15 cellular contexts compared by ENCODE assay signal in genomic region chrX:71180579-71181265, GRCh38. TPM values are rescaled to one million over a fixed set of nuclear protein-coding genes. Genes with fewer than 3 reads are reported as not detected.
DNase-seq lines count a peak whose midpoint lies in the region; ATAC-seq, FAIRE-seq and TF ChIP-seq lines count a peak whose summit lies in the region.
"Not testable (repeated sequence)": the region's sequence is repeated elsewhere in the genome, so short reads cannot be mapped to it uniquely, and the experiment has no call there.
"Had no signal": no experiment of that assay in that cellular context is flagged by ENCODE, and none has a peak within 500 bp of the region (broad histone marks: within the 10 kb centered on the region; RNA-seq: fewer than 3 reads in every experiment).

No MANE protein-coding gene starts in this region.

- H3K9me1 ChIP-seq in endothelial cell of umbilical vein (replicated peaks; ENCODE audit: control insufficient read depth, extremely low read depth, insufficient read depth, low read length), result not testable (repeated sequence)

- peak overlapping the region; percentile 72 for H3K27ac Mint-ChIP-seq in activated CD4-positive, alpha-beta T cell treated with anti-CD3 and anti-CD28 coated beads, Interleukin-2, amount 10 ng/mL, durations not matched to agents 24 days and 14 days
- H3K27ac Mint-ChIP-seq in activated naive CD4-positive, alpha-beta T cell treated with anti-CD3 and anti-CD28 coated beads, Interleukin-2, amount 50 U/mL, for 24 hours, result not testable (repeated sequence)
- peak overlapping the region; percentile 50 to 56 for H3K27ac Mint-ChIP-seq in natural killer cell treated with Interleukin-12 subunit alpha and Interleukin-12 subunit beta and Interleukin-15 and Interleukin-18, amount 100 ng/mL, for 72 hours
- peak overlapping the region; percentile 95 for H3K27ac Mint-ChIP-seq in stimulated activated effector memory CD8-positive, alpha-beta T cell treated with anti-CD3 and anti-CD28 coated beads, Interleukin-12 subunit alpha, Interleukin-12 subunit beta, amount 100 ng/mL, for 72 hours

- H3K4me3 Mint-ChIP-seq in activated CD4-positive, alpha-beta T cell treated with anti-CD3 and anti-CD28 coated beads, Interleukin-2, amount 10 ng/mL, durations not matched to agents 24 days and 14 days, result peak overlapping the region; percentile 49
- H3K4me3 Mint-ChIP-seq in activated naive CD4-positive, alpha-beta T cell treated with anti-CD3 and anti-CD28 coated beads, Interleukin-2, amount 50 U/mL, for 24 hours, result peak overlapping the region; percentile 15
- H3K4me3 Mint-ChIP-seq in natural killer cell treated with Interleukin-12 subunit alpha and Interleukin-12 subunit beta and Interleukin-15 and Interleukin-18, amount 100 ng/mL, for 72 hours, result peak overlapping the region; percentile 15
- peak overlapping the region; percentile 78 for H3K4me3 Mint-ChIP-seq in stimulated activated effector memory CD8-positive, alpha-beta T cell treated with anti-CD3 and anti-CD28 coated beads, Interleukin-12 subunit alpha, Interleukin-12 subunit beta, amount 100 ng/mL, for 72 hours

- intact Hi-C loops in activated CD4-positive, alpha-beta T cell treated with anti-CD3 and anti-CD28 coated beads, Interleukin-2, amount 10 ng/mL, durations not matched to agents 24 days and 14 days (cut with micrococcal nuclease), result loop anchor here (5.0 to 10.0 kb wide), 2 partner anchors 72 to 506 kb away; partner anchors contain the start of gene ZMYM3
- intact Hi-C loops in endothelial cell of umbilical vein (cut with micrococcal nuclease), result loop anchor here (5.0 kb wide), 1 partner anchor 187 kb away; the partner anchor contains the start of gene TAF1

- H3K4me1 Mint-ChIP-seq in activated CD4-positive, alpha-beta T cell treated with anti-CD3 and anti-CD28 coated beads, Interleukin-2, amount 10 ng/mL, durations not matched to agents 24 days and 14 days, result peaks cover 14% of the 10 kb centered on the region
- H3K4me1 Mint-ChIP-seq in activated naive CD4-positive, alpha-beta T cell treated with anti-CD3 and anti-CD28 coated beads, Interleukin-2, amount 50 U/mL, for 24 hours, result peaks cover 14% of the 10 kb centered on the region
- not testable (repeated sequence) for H3K4me1 Mint-ChIP-seq in natural killer cell treated with Interleukin-12 subunit alpha and Interleukin-12 subunit beta and Interleukin-15 and Interleukin-18, amount 100 ng/mL, for 72 hours (ENCODE audit: low read depth in 2 of 2); stimulated activated effector memory CD8-positive, alpha-beta T cell treated with anti-CD3 and anti-CD28 coated beads, Interleukin-12 subunit alpha, Interleukin-12 subunit beta, amount 100 ng/mL, for 72 hours

- H3K4me3 ChIP-seq in GM23248; endothelial cell of umbilical vein (replicated peaks in 1 of 3; ENCODE audit: insufficient read depth in 1 of 3, low read depth in 1 of 3, low read length in 3 of 3): not testable (repeated sequence)
- H3K4me3 ChIP-seq in OCI-LY1 (ENCODE audit: low read depth, low read length, poor library complexity, severe bottlenecking), result peak overlapping the region; percentile 58

- not testable (repeated sequence) for H3K9me2 ChIP-seq in GM23248 (ENCODE audit: insufficient read depth); OCI-LY1 (ENCODE audit: low read depth, low read length)

- not testable (repeated sequence) for H4K20me1 ChIP-seq in GM23248 (ENCODE audit: insufficient read depth); OCI-LY1 (ENCODE audit: insufficient read depth, low read length); endothelial cell of umbilical vein (replicated peaks; ENCODE audit: control insufficient read depth, extremely low read depth, insufficient read depth, low read length)

- H3K9ac ChIP-seq in GM23248; endothelial cell of umbilical vein (replicated peaks; ENCODE audit: extremely low read depth, insufficient read depth, low read length): not testable (repeated sequence)
- peak overlapping the region; percentile 92; the same call in 1 of the 2 replicates for H3K9ac ChIP-seq in OCI-LY1 (ENCODE audit: low read length)

- CTCF ChIA-PET in endothelial cell of umbilical vein (lab: Charles Lee), result interaction anchor here (2.2 to 3.3 kb wide), 2 partner anchors 211 to 411 kb away, joined by 7 to 18 read pairs; no protein-coding TSS in a partner anchor

- POLR2A ChIA-PET in endothelial cell of umbilical vein (lab: Charles Lee), result interaction anchor here (0.7 to 1.0 kb wide), 2 partner anchors 16 to 210 kb away, joined by 3 to 4 read pairs; no protein-coding TSS in a partner anchor

- H3K79me2 ChIP-seq in GM23248 (ENCODE audit: insufficient read depth); OCI-LY1 (ENCODE audit: insufficient read depth, low read length); endothelial cell of umbilical vein (ENCODE audit: control insufficient read depth, insufficient read depth, low read length): not testable (repeated sequence)

- BruUV-seq in endothelial cell of umbilical vein (replicated peaks; lab: Mats Ljungman, UMichigan), result not testable (repeated sequence)

- WGBS in GM23248 (ENCODE audit: low coverage in 1 of 2, low lambda C conversion rate in 2 of 2, missing lambda C conversion rate in 2 of 2), 2 experiments, result 90 to 96% methylated on average over 8 to 9 of the region's 9 CpGs

- H3K27me3 Mint-ChIP-seq in activated CD4-positive, alpha-beta T cell treated with anti-CD3 and anti-CD28 coated beads, Interleukin-2, amount 10 ng/mL, durations not matched to agents 24 days and 14 days; activated naive CD4-positive, alpha-beta T cell treated with anti-CD3 and anti-CD28 coated beads, Interleukin-2, amount 50 U/mL, for 24 hours; natural killer cell treated with Interleukin-12 subunit alpha and Interleukin-12 subunit beta and Interleukin-15 and Interleukin-18, amount 100 ng/mL, for 72 hours: not testable (repeated sequence)

- in situ Hi-C loops in GM23248 (cut with MboI), result loop anchor here (25.0 kb wide), 1 partner anchor 418 kb away; no protein-coding TSS in a partner anchor

- FAIRE-seq in endothelial cell of umbilical vein (lab: Jason Lieb, UNC), result peak; percentile 58

- TF ChIP-seq CTCF in 22Rv1 (IDR thresholded peaks at IDR 0.05); OCI-LY1 (IDR thresholded peaks at IDR 0.05; ENCODE audit: low read length); endothelial cell of umbilical vein (IDR thresholded peaks at IDR 0.05; ENCODE audit: extremely low read depth in 1 of 2, insufficient read depth in 1 of 2, low read depth in 1 of 2, low read length in 2 of 2): not testable (repeated sequence)

- peak overlapping the region; percentile 88; the same call in 1 of the 2 replicates for H2AFZ ChIP-seq in GM23248
- not testable (repeated sequence) for H2AFZ ChIP-seq in OCI-LY1 (ENCODE audit: low read length); endothelial cell of umbilical vein (ENCODE audit: low read depth, low read length)

- H3K9me3 Mint-ChIP-seq in activated CD4-positive, alpha-beta T cell treated with anti-CD3 and anti-CD28 coated beads, Interleukin-2, amount 10 ng/mL, durations not matched to agents 24 days and 14 days; activated naive CD4-positive, alpha-beta T cell treated with anti-CD3 and anti-CD28 coated beads, Interleukin-2, amount 50 U/mL, for 24 hours; natural killer cell treated with Interleukin-12 subunit alpha and Interleukin-12 subunit beta and Interleukin-15 and Interleukin-18, amount 100 ng/mL, for 72 hours; stimulated activated effector memory CD8-positive, alpha-beta T cell treated with anti-CD3 and anti-CD28 coated beads, Interleukin-12 subunit alpha, Interleukin-12 subunit beta, amount 100 ng/mL, for 72 hours: not testable (repeated sequence)

- TF ChIP-seq POLR2A in endothelial cell of umbilical vein (IDR thresholded peaks at IDR 0.05; ENCODE audit: low read depth, low read length), result not testable (repeated sequence)

- dilution Hi-C loops in endothelial cell of umbilical vein (cut with MboI; ENCODE audit: extremely low pct_ligation_motif_present, low sequenced_read_pairs), result not testable (repeated sequence)

- ATAC-seq in natural killer cell treated with Interleukin-12 subunit alpha and Interleukin-12 subunit beta and Interleukin-15 and Interleukin-18, amount 100 ng/mL, for 72 hours; stimulated activated effector memory CD8-positive, alpha-beta T cell treated with anti-CD3 and anti-CD28 coated beads, Interleukin-12 subunit alpha, Interleukin-12 subunit beta, amount 100 ng/mL, for 72 hours: not testable (repeated sequence)

- H3K36me3 Mint-ChIP-seq in activated CD4-positive, alpha-beta T cell treated with anti-CD3 and anti-CD28 coated beads, Interleukin-2, amount 10 ng/mL, durations not matched to agents 24 days and 14 days (ENCODE audit: low read depth), result peaks cover 17% of the 10 kb centered on the region
- H3K36me3 Mint-ChIP-seq in activated naive CD4-positive, alpha-beta T cell treated with anti-CD3 and anti-CD28 coated beads, Interleukin-2, amount 50 U/mL, for 24 hours; natural killer cell treated with Interleukin-12 subunit alpha and Interleukin-12 subunit beta and Interleukin-15 and Interleukin-18, amount 100 ng/mL, for 72 hours: not testable (repeated sequence)
- peaks cover 26% of the 10 kb centered on the region for H3K36me3 Mint-ChIP-seq in stimulated activated effector memory CD8-positive, alpha-beta T cell treated with anti-CD3 and anti-CD28 coated beads, Interleukin-12 subunit alpha, Interleukin-12 subunit beta, amount 100 ng/mL, for 72 hours

- not testable (repeated sequence) for DNase-seq in GM23248; activated CD4-positive, alpha-beta T cell treated with anti-CD3 and anti-CD28 coated beads, Interleukin-2, amount 10 ng/mL, durations not matched to agents 24 days and 14 days; endothelial cell of umbilical vein (ENCODE audit: low read depth, low spot score); natural killer cell treated with Interleukin-12 subunit alpha and Interleukin-12 subunit beta and Interleukin-15 and Interleukin-18, amount 100 ng/mL, for 72 hours (ENCODE audit: low spot score); stimulated activated effector memory CD8-positive, alpha-beta T cell treated with anti-CD3 and anti-CD28 coated beads, Interleukin-12 subunit alpha, Interleukin-12 subunit beta, amount 100 ng/mL, for 72 hours (ENCODE audit: low spot score in 2 of 2)

- H3K27ac ChIP-seq in 22Rv1 (peak overlapping the region; percentile 79; the same call in 1 of the 2 replicates), OCI-LY1 (ENCODE audit: low read depth, low read length, poor library complexity, severe bottlenecking) (peak overlapping the region; percentile 93)
- not testable (repeated sequence) for H3K27ac ChIP-seq in GM23248; endothelial cell of umbilical vein (ENCODE audit: insufficient read depth, low read depth, low read length)

- not testable (repeated sequence) for H3K4me2 ChIP-seq in GM23248 (ENCODE audit: unreplicated experiment); endothelial cell of umbilical vein (ENCODE audit: insufficient read depth, low read length)
- peak overlapping the region; percentile 89 for H3K4me2 ChIP-seq in OCI-LY1 (ENCODE audit: low read length)

- not testable (repeated sequence) for H3K27me3 ChIP-seq in GM23248 (replicated peaks; ENCODE audit: insufficient read depth); OCI-LY1 (ENCODE audit: insufficient read depth, low read length); endothelial cell of umbilical vein (ENCODE audit: control insufficient read depth in 2 of 2, insufficient read depth in 2 of 2, low read length in 2 of 2)

- not testable (repeated sequence) for H3K9me3 ChIP-seq in GM23248 (ENCODE audit: low read depth); OCI-LY1 (ENCODE audit: low read length); endothelial cell of umbilical vein (replicated peaks; ENCODE audit: control insufficient read depth, insufficient read depth, low read length)

- not testable (repeated sequence) for H3K36me3 ChIP-seq in GM23248 (ENCODE audit: low read depth); OCI-LY1 (ENCODE audit: insufficient read depth, low read length); endothelial cell of umbilical vein (ENCODE audit: control insufficient read depth in 2 of 2, extremely low read depth in 1 of 2, insufficient read depth in 2 of 2, low read length in 2 of 2)

- H3F3A ChIP-seq in GM23248 (ENCODE audit: insufficient read depth); OCI-LY1 (ENCODE audit: insufficient read depth, low read length): not testable (repeated sequence)

- peaks cover 21% of the 10 kb centered on the region for H3K4me1 ChIP-seq in GM23248 (ENCODE audit: insufficient read depth)
- peaks cover 23% of the 10 kb centered on the region for H3K4me1 ChIP-seq in OCI-LY1 (ENCODE audit: insufficient read depth, low read length, severe bottlenecking)
- H3K4me1 ChIP-seq in endothelial cell of umbilical vein (ENCODE audit: control insufficient read depth, extremely low read depth, insufficient read depth, low read length), result not testable (repeated sequence)

RNA-seq across cellular contexts. Expression of gene NLGN3, which starts 36.1 kb away (rescaled TPM):
- 0.11 and 0.63 TPM in 2 replicates for total RNA-seq in GM23248 (2014; rRNA removed; shearing (Covaris generic))
- 0.10 and 0.34 TPM in 2 replicates for polyA plus RNA-seq in GM23248 (2016; fragmentation: Nextera tagmentation; extraction: Ambion mirVana)
- total RNA-seq in activated CD4-positive, alpha-beta T cell treated with anti-CD3 and anti-CD28 coated beads, Interleukin-2, amount 10 ng/mL, durations not matched to agents 24 days and 14 days, result 1.0 and 1.1 TPM in 2 replicates
- 0.40 and 0.85 TPM in 2 replicates for total RNA-seq in endothelial cell of umbilical vein
- 0.37 and 0.40 TPM in 2 replicates for polyA plus RNA-seq in endothelial cell of umbilical vein
- polyA plus RNA-seq in endothelial cell of umbilical vein (2011; cell fraction: cytosol; rRNA removed), result 0.10 and 0.17 TPM in 2 replicates
- 1.1 and 1.6 TPM in 2 replicates for polyA plus RNA-seq in endothelial cell of umbilical vein (2011; cell fraction: nucleus; rRNA removed)
- 0.31 and 0.48 TPM in 2 replicates for polyA plus RNA-seq in endothelial cell of umbilical vein (2012)
- 0.28 and 0.85 TPM in 2 replicates for polyA minus RNA-seq in endothelial cell of umbilical vein
- 0.41 TPM for polyA minus RNA-seq in endothelial cell of umbilical vein (2011; cell fraction: cytosol; rRNA and poly(A)+ RNA removed)
- polyA minus RNA-seq in endothelial cell of umbilical vein (2011; cell fraction: nucleus; rRNA and poly(A)+ RNA removed), result 0.67 and 1.4 TPM in 2 replicates
- total RNA-seq in natural killer cell treated with Interleukin-12 subunit alpha and Interleukin-12 subunit beta and Interleukin-15 and Interleukin-18, amount 100 ng/mL, for 72 hours, result 1 to 10 TPM in 1 of 2 donors, under 1 TPM in 1; 0.78 to 1.6 TPM
- total RNA-seq: epithelial cell of proximal tubule, foreskin keratinocyte, G401 had no signal

RNA-seq across cellular contexts. Expression of gene GJB1, which starts 42.3 kb away (rescaled TPM):
- total RNA-seq in GM23248 (2014; rRNA removed; shearing (Covaris generic)), result not detected in 2 replicates
- polyA plus RNA-seq in GM23248 (2016; fragmentation: Nextera tagmentation; extraction: Ambion mirVana) (not detected in 2 replicates), endothelial cell of umbilical vein (not detected in 2 replicates)
- total RNA-seq in activated CD4-positive, alpha-beta T cell treated with anti-CD3 and anti-CD28 coated beads, Interleukin-2, amount 10 ng/mL, durations not matched to agents 24 days and 14 days, result not detected in 2 replicates
- total RNA-seq in endothelial cell of umbilical vein, result not detected in 2 replicates
- not detected in 2 replicates for polyA plus RNA-seq in endothelial cell of umbilical vein (2011; cell fraction: cytosol; rRNA removed)
- not detected in 2 replicates for polyA plus RNA-seq in endothelial cell of umbilical vein (2011; cell fraction: nucleus; rRNA removed)
- polyA plus RNA-seq in endothelial cell of umbilical vein (2012), result not detected in 2 replicates
- polyA minus RNA-seq in endothelial cell of umbilical vein, result not detected in 2 replicates
- polyA minus RNA-seq in endothelial cell of umbilical vein (2011; cell fraction: cytosol; rRNA and poly(A)+ RNA removed), result not detected
- not detected in 2 replicates for polyA minus RNA-seq in endothelial cell of umbilical vein (2011; cell fraction: nucleus; rRNA and poly(A)+ RNA removed)
- not detected for total RNA-seq in natural killer cell treated with Interleukin-12 subunit alpha and Interleukin-12 subunit beta and Interleukin-15 and Interleukin-18, amount 100 ng/mL, for 72 hours
- total RNA-seq: activated CD8-positive, alpha-beta memory T cell treated with anti-CD3 and anti-CD28 coated beads for 36 hours; cardiac septum; dermis microvascular lymphatic vessel endothelial cell; foreskin keratinocyte; LHCN-M2 had no signal
- polyA plus RNA-seq: foreskin keratinocyte had no signal

Comparison
In these comparisons a context has a peak if more than half of its experiments do, and no peak if none do; other contexts are left out.
1. H3K4me3 Mint-ChIP-seq: peak in every context shown above with its lines; median percentile 78 in stimulated activated effector memory CD8-positive, alpha-beta T cell treated with anti-CD3 and anti-CD28 coated beads, Interleukin-12 subunit alpha, Interleukin-12 subunit beta, amount 100 ng/mL, for 72 hours; 49 in activated CD4-positive, alpha-beta T cell treated with anti-CD3 and anti-CD28 coated beads, Interleukin-2, amount 10 ng/mL, durations not matched to agents 24 days and 14 days; 15 in activated naive CD4-positive, alpha-beta T cell treated with anti-CD3 and anti-CD28 coated beads, Interleukin-2, amount 50 U/mL, for 24 hours; 15 in natural killer cell treated with Interleukin-12 subunit alpha and Interleukin-12 subunit beta and Interleukin-15 and Interleukin-18, amount 100 ng/mL, for 72 hours.